8 cellular contexts compared by ENCODE assay signal in the genomic region with DNA sequence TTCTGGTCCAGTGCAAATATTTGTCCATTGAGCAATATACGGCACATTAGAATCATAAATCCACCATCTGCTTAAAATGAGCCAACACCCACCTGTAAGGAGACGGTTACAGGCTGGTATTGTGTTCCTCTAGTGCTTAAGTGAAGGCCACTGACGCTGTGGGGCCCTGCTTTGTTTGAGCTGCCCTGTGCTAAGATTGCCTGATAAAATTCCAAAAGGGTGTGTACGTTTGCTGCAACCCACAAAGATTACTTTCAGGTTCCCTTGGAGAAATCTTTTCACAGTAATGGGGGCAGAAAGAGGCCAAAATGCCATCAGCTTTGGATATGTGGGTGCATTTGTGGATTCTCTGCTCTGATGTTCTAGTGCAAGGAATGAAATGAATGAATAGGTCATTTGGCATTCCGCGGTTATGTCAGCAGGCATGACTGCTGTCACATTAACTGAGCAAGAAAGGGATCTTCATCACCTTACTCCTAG. TPM values are rescaled to one million over a fixed set of nuclear protein-coding genes. Genes with fewer than 3 reads are reported as not detected.
DNase-seq lines count a peak whose midpoint lies in the region; ATAC-seq and TF ChIP-seq lines count a peak whose summit lies in the region.
"Had no signal": no experiment of that assay in that cellular context is flagged by ENCODE, and none has a peak within 500 bp of the region (broad histone marks: within the 10 kb centered on the region; RNA-seq: fewer than 3 reads in every experiment).

No MANE protein-coding gene starts in this region.

- H3K4me3 ChIP-seq in stomach: no peak overlapping the region

- peaks cover 0 to 4% (median 0%) of the 10 kb centered on the region in 4 donors for H3K9me3 ChIP-seq in stomach

- DNase-seq in HuH-7.5 (ENCODE audit: low spot score) (peak; percentile 64), NCI-H748 treated with DMSO at 0.1 percent for 48 hours (lab: John Stamatoyannopoulos, UW) (peak; percentile 66), glomerular visceral epithelial cell (ENCODE audit: extremely low spot score) (peak; percentile 38), stomach (peak; percentile 77), globus pallidus (ENCODE audit: low spot score) (no peak)
- DNase-seq: activated CD4-positive, alpha-beta T cell treated with anti-CD3 and anti-CD28 coated beads for 36 hours had no signal

- no peak for TF ChIP-seq POLR2A in stomach (IDR thresholded peaks at IDR 0.05)

- no peaks in the 10 kb centered on the region for H3K27me3 ChIP-seq in stomach

- H3K27ac ChIP-seq in stomach: peak overlapping the region; percentile 1 to 66 (median 63)

- TF ChIP-seq EP300 in stomach (IDR thresholded peaks at IDR 0.05): no peak

- H3K4me1 ChIP-seq in stomach: peaks cover 0 to 36% (median 14%) of the 10 kb centered on the region in 4 donors

- ATAC-seq in HG03196 (IDR thresholded peaks at IDR 0.05; ENCODE audit: unreplicated experiment) (no peak), HG03460 (IDR thresholded peaks at IDR 0.05; ENCODE audit: unreplicated experiment) (no peak)
- ATAC-seq: activated CD4-positive, alpha-beta T cell treated with anti-CD3 and anti-CD28 coated beads for 36 hours had no signal

- intact Hi-C loops in stomach (cut with DNase I; ENCODE audit: low total_unique reads): no loop called here

- H3K36me3 ChIP-seq in stomach: no peaks in the 10 kb centered on the region

- TF ChIP-seq CTCF in stomach (IDR thresholded peaks at IDR 0.05): no peak

- WGBS in stomach, 5 donors: 27 to 60% (median 30%) methylated on average over 6 of the region's 6 CpGs

RNA-seq across cellular contexts. Expression of a gene that starts 34.4 kb away (rescaled TPM):
- 10 to 100 TPM in 2 of 5 donors, not detected in 3; 14.2 to 74.0 TPM for total RNA-seq in stomach
- polyA plus RNA-seq in stomach: 10 to 100 TPM; 17.4 to 70.4 (median 24.2) TPM
- total RNA-seq: activated CD4-positive, alpha-beta T cell treated with anti-CD3 and anti-CD28 coated beads for 36 hours had no signal

RNA-seq across cellular contexts. Expression of a gene that starts 42.6 kb away (rescaled TPM):
- 1,000 to 10,000 TPM in 1 of 5 donors, 100 to 1,000 TPM in 3, 10 to 100 TPM in 1; 32.1 to 2,927 (median 145) TPM for total RNA-seq in stomach
- 100 to 1,000 TPM; 122 to 625 (median 228) TPM for polyA plus RNA-seq in stomach
- total RNA-seq: activated CD4-positive, alpha-beta T cell treated with anti-CD3 and anti-CD28 coated beads for 36 hours had no signal
